In the genomic region with DNA sequence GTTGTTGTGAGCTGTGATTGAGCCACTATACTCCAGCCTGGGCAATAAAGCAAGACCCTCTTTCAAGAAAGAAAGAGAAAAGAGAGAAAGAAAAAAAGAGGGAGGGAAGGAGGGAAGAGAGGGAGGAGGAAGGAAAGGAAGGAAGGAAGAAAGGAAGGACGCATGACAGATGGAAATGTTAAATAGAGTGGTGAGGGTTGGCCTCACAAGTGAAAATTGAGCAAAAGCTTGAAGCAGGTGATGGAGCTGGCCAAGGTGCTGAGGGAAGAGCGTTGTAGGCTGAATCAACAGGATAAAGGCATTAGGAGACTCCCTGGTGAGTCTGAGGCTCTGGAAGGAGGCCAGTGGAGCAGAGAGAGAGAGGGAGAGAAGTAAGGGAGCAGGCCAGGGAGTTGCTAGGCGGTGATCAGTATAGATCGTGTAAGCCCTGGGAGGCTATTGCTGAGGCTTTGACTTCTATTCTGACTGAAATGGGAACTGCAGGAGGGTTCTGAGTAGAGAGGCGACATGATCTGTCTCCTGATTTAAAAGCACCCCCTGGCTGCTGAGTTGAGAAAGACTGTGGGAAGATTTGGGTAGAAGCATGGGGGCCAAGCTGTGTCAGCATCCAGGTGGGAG, we compare ENCODE assay signal across 9 cellular contexts. TPM values are rescaled to one million over a fixed set of nuclear protein-coding genes. Genes with fewer than 3 reads are reported as not detected.
DNase-seq lines count a peak whose midpoint lies in the region; ATAC-seq and TF ChIP-seq lines count a peak whose summit lies in the region.
"Had no signal": no experiment of that assay in that cellular context is flagged by ENCODE, and none has a peak within 500 bp of the region (broad histone marks: within the 10 kb centered on the region; RNA-seq: fewer than 3 reads in every experiment).

No MANE protein-coding gene starts in this region.

- H2BK120ac ChIP-seq in mesendoderm (ENCODE audit: low read depth, low read length), result no peak overlapping the region

- H4K20me1 ChIP-seq in Karpas-422 (ENCODE audit: insufficient read depth, low read depth, low read length), result no peaks in the 10 kb centered on the region

- intact Hi-C loops in body of pancreas (cut with DNase I), result no loop called here

- H3K18ac ChIP-seq in mesendoderm (ENCODE audit: low read length), result no peak overlapping the region

- no peak overlapping the region for H3K23ac ChIP-seq in mesendoderm (ENCODE audit: low read length)

- H3K27ac ChIP-seq in Karpas-422 (ENCODE audit: low read length), result no peak overlapping the region
- H3K27ac ChIP-seq in body of pancreas, result no peak overlapping the region
- no peak overlapping the region for H3K27ac ChIP-seq in mesendoderm (ENCODE audit: low read depth, low read length)

- H3K9ac ChIP-seq in Karpas-422 (ENCODE audit: low read length), result no peak overlapping the region
- H3K9ac ChIP-seq in mesendoderm (ENCODE audit: low read length), result no peak overlapping the region

- no peak overlapping the region for H3K56ac ChIP-seq in mesendoderm (ENCODE audit: low read length)

- H3K4me2 ChIP-seq in Karpas-422 (ENCODE audit: low read depth, low read length, poor library complexity, severe bottlenecking) (no peak overlapping the region), mesendoderm (ENCODE audit: low read length) (no peak overlapping the region)

- H3K27me3 ChIP-seq in Karpas-422 (ENCODE audit: low read length), result no peaks in the 10 kb centered on the region
- H3K27me3 ChIP-seq in body of pancreas, result no peaks in the 10 kb centered on the region
- H3K27me3 ChIP-seq in mesendoderm (ENCODE audit: insufficient read depth, low read length, poor library complexity), result no peaks in the 10 kb centered on the region

- H3K79me2 ChIP-seq in Karpas-422 (ENCODE audit: low read length) (no peaks in the 10 kb centered on the region), mesendoderm (ENCODE audit: control insufficient read depth, insufficient read depth, low read length) (no peaks in the 10 kb centered on the region)

- no peak overlapping the region for H2AK5ac ChIP-seq in mesendoderm (ENCODE audit: low read length)

- H2BK5ac ChIP-seq in mesendoderm (ENCODE audit: low read length), result no peak overlapping the region

- H2BK15ac ChIP-seq in mesendoderm (replicated peaks; ENCODE audit: low read depth), result no peak overlapping the region

- 74 to 89% methylated on average over 5 of the region's 5 CpGs for WGBS in body of pancreas, 2 donors
- WGBS in mesendoderm (ENCODE audit: extremely low coverage, insufficient coverage, low lambda C conversion rate), result no CpG with 5 or more reads among the region's 5 CpGs

- TF ChIP-seq CTCF in body of pancreas (IDR thresholded peaks at IDR 0.05), result peak in 4 of 7 experiments; percentile 12 to 21 (median 19)

- ATAC-seq in body of pancreas (no peak), GM21515 (IDR thresholded peaks at IDR 0.05; ENCODE audit: unreplicated experiment) (no peak), HG02973 (IDR thresholded peaks at IDR 0.05; ENCODE audit: unreplicated experiment) (no peak)
- ATAC-seq: natural killer cell had no signal

- H4K8ac ChIP-seq in mesendoderm (ENCODE audit: low read depth, low read length), result no peak overlapping the region

- no peaks in the 10 kb centered on the region for H3K9me2 ChIP-seq in Karpas-422 (replicated peaks; ENCODE audit: insufficient read depth, low read length)

- no peak for TF ChIP-seq POLR2A in body of pancreas (IDR thresholded peaks at IDR 0.05)

- H3K4me1 ChIP-seq in Karpas-422 (ENCODE audit: low read length) (no peaks in the 10 kb centered on the region), body of pancreas (no peaks in the 10 kb centered on the region), mesendoderm (ENCODE audit: control insufficient read depth, low read depth, low read length) (no peaks in the 10 kb centered on the region)

- no peak overlapping the region for H3K4me3 ChIP-seq in Karpas-422 (ENCODE audit: low read length)
- no peak overlapping the region for H3K4me3 ChIP-seq in body of pancreas
- no peak overlapping the region for H3K4me3 ChIP-seq in mesendoderm (ENCODE audit: low read length)

- H2AFZ ChIP-seq in Karpas-422 (ENCODE audit: low read length), result no peak overlapping the region

- H3K9me3 ChIP-seq in Karpas-422 (ENCODE audit: low read length) (no peaks in the 10 kb centered on the region), body of pancreas (no peaks in the 10 kb centered on the region)

- DNase-seq in DMS53 (lab: John Stamatoyannopoulos, UW) (peak; percentile 53), DMS53 treated with DMSO at 0.1 percent for 48 hours (lab: John Stamatoyannopoulos, UW; ENCODE audit: unreplicated experiment) (no peak), Karpas-422 (peak; percentile 68), body of pancreas (no peak), mesendoderm (peak; percentile 77), NCI-H748 (lab: John Stamatoyannopoulos, UW; ENCODE audit: unreplicated experiment) (no peak)
- DNase-seq: natural killer cell had no signal

- no peaks in the 10 kb centered on the region for H3K79me1 ChIP-seq in mesendoderm (ENCODE audit: low read length)

- no peak overlapping the region for H4K5ac ChIP-seq in mesendoderm (ENCODE audit: low read length)

- no peaks in the 10 kb centered on the region for H3K36me3 ChIP-seq in Karpas-422 (ENCODE audit: insufficient read depth, low read length)
- H3K36me3 ChIP-seq in body of pancreas (replicated peaks in 1 of 2; ENCODE audit: insufficient read depth in 1 of 2, low read depth in 2 of 2), result peaks cover 0 to 8% of the 10 kb centered on the region in 2 donors
- H3K36me3 ChIP-seq in mesendoderm (ENCODE audit: control insufficient read depth, insufficient read depth, low read length), result no peaks in the 10 kb centered on the region

- H3K4ac ChIP-seq in mesendoderm (ENCODE audit: low read depth, low read length), result no peak overlapping the region

RNA-seq across cellular contexts. Expression of a gene that starts 26.5 kb away (rescaled TPM):
- total RNA-seq in Karpas-422 (2014; rRNA removed; shearing (Covaris generic); ENCODE audit: low replicate concordance), result 97.5 and 126 TPM in 2 replicates
- total RNA-seq in body of pancreas, result 10 to 100 TPM; 52.1 to 64.9 TPM
- 53.9 TPM for polyA plus RNA-seq in mesendoderm (2013, experiment 1 of 2)
- polyA plus RNA-seq in mesendoderm (2013, experiment 2 of 2), result 52.4 TPM

Comparison
In these comparisons a context has a peak if more than half of its experiments do, and no peak if none do; other contexts are left out.
1. DNase-seq: peak in DMS53 (single experiment), Karpas-422 (single experiment) and mesendoderm (single experiment); none in DMS53 treated with DMSO at 0.1 percent for 48 hours (single experiment), body of pancreas (0 of 4) and NCI-H748 (single experiment).